In the genomic region with DNA sequence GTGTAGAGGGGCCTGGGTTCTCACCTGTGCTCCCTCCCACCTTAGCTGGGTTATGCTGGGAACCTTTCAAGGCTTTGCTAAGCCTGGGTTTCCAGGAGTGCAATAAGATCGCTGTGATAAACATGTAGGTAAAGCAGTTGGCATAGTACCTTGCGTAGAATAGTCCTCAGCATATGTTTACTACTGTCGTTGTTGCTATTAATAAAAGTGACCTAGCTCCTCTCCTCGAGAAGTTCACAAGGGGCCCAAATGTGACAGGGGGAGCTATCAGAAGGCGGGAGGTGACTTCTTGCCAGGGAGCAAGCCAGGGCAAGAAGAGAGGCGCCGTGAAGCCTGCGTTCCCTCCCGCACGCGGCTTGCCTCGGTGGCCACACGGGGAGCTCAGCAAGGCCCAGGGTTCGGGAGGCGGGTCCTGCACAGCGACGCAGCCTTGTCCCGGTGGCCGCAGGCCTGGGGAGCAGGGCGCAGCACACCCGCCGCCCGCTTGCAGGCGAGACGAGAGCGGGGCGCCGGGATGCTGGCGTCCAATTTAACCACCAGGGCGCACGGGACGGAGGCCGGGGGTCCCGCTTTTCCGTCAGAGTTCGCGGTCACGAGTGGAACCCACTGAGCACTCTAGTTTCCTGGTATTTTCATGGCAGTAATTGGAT, we compare ENCODE assay signal across 8 cellular contexts.
DNase-seq lines count a peak whose midpoint lies in the region; TF ChIP-seq lines count a peak whose summit lies in the region.

No MANE protein-coding gene starts in this region.

- no peak for TF ChIP-seq POLR2A in NB4 (IDR thresholded peaks at IDR 0.05; ENCODE audit: extremely low read depth, insufficient read length)
- TF ChIP-seq POLR2A in adrenal gland (IDR thresholded peaks at IDR 0.05): peak in 1 of 2 donors; percentile 29
- TF ChIP-seq POLR2A in sigmoid colon (IDR thresholded peaks at IDR 0.05): no peak

- peaks cover 16% of the 10 kb centered on the region for H3K4me1 ChIP-seq in HAP-1
- H3K4me1 ChIP-seq in adrenal gland (replicated peaks in 1 of 2): peaks cover 7 to 29% of the 10 kb centered on the region in 2 donors
- H3K4me1 ChIP-seq in sigmoid colon: peaks cover 0 to 17% (median 13%) of the 10 kb centered on the region in 4 donors

- no peaks in the 10 kb centered on the region for H3K9me3 Mint-ChIP-seq in activated naive CD4-positive, alpha-beta T cell treated with anti-CD3 and anti-CD28 coated beads for 36 hours

- H3K27ac ChIP-seq in adrenal gland (peak overlapping the region in 4 of 5 donors; percentile 88 to 93 (median 88)), sigmoid colon (peak overlapping the region; percentile 69 to 76 (median 72))

- peaks cover 5% of the 10 kb centered on the region for H3K4me1 Mint-ChIP-seq in activated naive CD4-positive, alpha-beta T cell treated with anti-CD3 and anti-CD28 coated beads for 36 hours (ENCODE audit: low read depth)

- in situ Hi-C loops in HAP-1 (cut with MboI; ENCODE audit: low sequenced_read_pairs): no loop called here

- H3K4me3 ChIP-seq in HAP-1 (peak overlapping the region; percentile 31), NB4 (ENCODE audit: low read depth, low read length) (peak overlapping the region; percentile 57), adrenal gland (peak overlapping the region in 3 of 4 donors; percentile 44 to 80 (median 56)), iPS-11a (ENCODE audit: low read depth, low read length) (peak overlapping the region; percentile 69), sigmoid colon (peak overlapping the region; percentile 32 to 68 (median 59))

- no peaks in the 10 kb centered on the region; the same call in 1 of the 2 replicates for H3K27me3 ChIP-seq in HAP-1 (ENCODE audit: low read depth)
- H3K27me3 ChIP-seq in adrenal gland: no peaks in the 10 kb centered on the region
- no peaks in the 10 kb centered on the region for H3K27me3 ChIP-seq in sigmoid colon

- H3K4me3 Mint-ChIP-seq in activated naive CD4-positive, alpha-beta T cell treated with anti-CD3 and anti-CD28 coated beads for 36 hours: peak overlapping the region; percentile 68

- DNase-seq in activated naive CD4-positive, alpha-beta T cell treated with anti-CD3 and anti-CD28 coated beads for 36 hours: no peak
- no peak for DNase-seq in activated naive CD4-positive, alpha-beta T cell treated with anti-CD3 and anti-CD28 coated beads, Interleukin-2, amount 50 U/mL, for 16 hours
- peak in 1 of 2 experiments; percentile 64 for DNase-seq in HAP-1 (ENCODE audit: low spot score in 2 of 2)
- DNase-seq in NB4 (ENCODE audit: low read depth): peak; percentile 84
- peak; percentile 50 to 75 (median 63) for DNase-seq in adrenal gland
- no peak for DNase-seq in sigmoid colon
- no peak for DNase-seq in NCI-H2107 treated with DMSO at 0.1 percent for 48 hours (lab: John Stamatoyannopoulos, UW; ENCODE audit: unreplicated experiment)

- no peaks in the 10 kb centered on the region for H3K36me3 ChIP-seq in HAP-1 (replicated peaks)
- no peaks in the 10 kb centered on the region for H3K36me3 ChIP-seq in adrenal gland (replicated peaks in 1 of 2)
- H3K36me3 ChIP-seq in sigmoid colon: no peaks in the 10 kb centered on the region

- CTCF ChIA-PET in activated naive CD4-positive, alpha-beta T cell treated with anti-CD3 and anti-CD28 coated beads for 36 hours (lab: Charles Lee): interaction anchor here (3.4 kb wide), 1 partner anchor 28 kb away, joined by 17 read pairs; no protein-coding TSS in a partner anchor

- TF ChIP-seq CTCF in NB4 (IDR thresholded peaks at IDR 0.05; ENCODE audit: low read depth, low read length) (no peak), adrenal gland (IDR thresholded peaks at IDR 0.05) (peak in 2 of 6 experiments; percentile 6 to 39), sigmoid colon (IDR thresholded peaks at IDR 0.05) (no peak)

- no peaks in the 10 kb centered on the region for H3K36me3 Mint-ChIP-seq in activated naive CD4-positive, alpha-beta T cell treated with anti-CD3 and anti-CD28 coated beads for 36 hours (ENCODE audit: low read depth)

- intact Hi-C loops in activated naive CD4-positive, alpha-beta T cell treated with anti-CD3 and anti-CD28 coated beads for 36 hours (cut with micrococcal nuclease): no loop called here
- intact Hi-C loops in adrenal gland (cut with DNase I) (no loop called here), sigmoid colon (cut with DNase I) (no loop called here)

- 3 to 8% (median 4%) methylated on average over 16 to 38 of the region's 38 CpGs for WGBS in adrenal gland, 4 donors
- WGBS in sigmoid colon, 2 donors: 3 to 4% methylated on average over 38 of the region's 38 CpGs

- H3K27ac Mint-ChIP-seq in activated naive CD4-positive, alpha-beta T cell treated with anti-CD3 and anti-CD28 coated beads for 36 hours: no peak overlapping the region

- H3K9me3 ChIP-seq in HAP-1 (no peaks in the 10 kb centered on the region), adrenal gland (replicated peaks in 1 of 3) (no peaks in the 10 kb centered on the region), sigmoid colon (no peaks in the 10 kb centered on the region)

- H3K27me3 Mint-ChIP-seq in activated naive CD4-positive, alpha-beta T cell treated with anti-CD3 and anti-CD28 coated beads for 36 hours (ENCODE audit: low read depth): peaks cover 43% of the 10 kb centered on the region

- no peak for TF ChIP-seq EP300 in sigmoid colon (IDR thresholded peaks at IDR 0.05)

Comparison
In these comparisons a context has a peak if more than half of its experiments do, and no peak if none do; other contexts are left out.
1. DNase-seq: peak in NB4 (single experiment) and adrenal gland (7 of 7); none in activated naive CD4-positive, alpha-beta T cell treated with anti-CD3 and anti-CD28 coated beads for 36 hours (single experiment), activated naive CD4-positive, alpha-beta T cell treated with anti-CD3 and anti-CD28 coated beads, Interleukin-2, amount 50 U/mL, for 16 hours (single experiment), sigmoid colon (single experiment) and NCI-H2107 treated with DMSO at 0.1 percent for 48 hours (single experiment).
2. Peak in every context shown above with its lines, with median percentiles within 50 percentile points of each other: H3K4me3 ChIP-seq.